ENCODE assay signal across 10 cellular contexts in the genomic region with DNA sequence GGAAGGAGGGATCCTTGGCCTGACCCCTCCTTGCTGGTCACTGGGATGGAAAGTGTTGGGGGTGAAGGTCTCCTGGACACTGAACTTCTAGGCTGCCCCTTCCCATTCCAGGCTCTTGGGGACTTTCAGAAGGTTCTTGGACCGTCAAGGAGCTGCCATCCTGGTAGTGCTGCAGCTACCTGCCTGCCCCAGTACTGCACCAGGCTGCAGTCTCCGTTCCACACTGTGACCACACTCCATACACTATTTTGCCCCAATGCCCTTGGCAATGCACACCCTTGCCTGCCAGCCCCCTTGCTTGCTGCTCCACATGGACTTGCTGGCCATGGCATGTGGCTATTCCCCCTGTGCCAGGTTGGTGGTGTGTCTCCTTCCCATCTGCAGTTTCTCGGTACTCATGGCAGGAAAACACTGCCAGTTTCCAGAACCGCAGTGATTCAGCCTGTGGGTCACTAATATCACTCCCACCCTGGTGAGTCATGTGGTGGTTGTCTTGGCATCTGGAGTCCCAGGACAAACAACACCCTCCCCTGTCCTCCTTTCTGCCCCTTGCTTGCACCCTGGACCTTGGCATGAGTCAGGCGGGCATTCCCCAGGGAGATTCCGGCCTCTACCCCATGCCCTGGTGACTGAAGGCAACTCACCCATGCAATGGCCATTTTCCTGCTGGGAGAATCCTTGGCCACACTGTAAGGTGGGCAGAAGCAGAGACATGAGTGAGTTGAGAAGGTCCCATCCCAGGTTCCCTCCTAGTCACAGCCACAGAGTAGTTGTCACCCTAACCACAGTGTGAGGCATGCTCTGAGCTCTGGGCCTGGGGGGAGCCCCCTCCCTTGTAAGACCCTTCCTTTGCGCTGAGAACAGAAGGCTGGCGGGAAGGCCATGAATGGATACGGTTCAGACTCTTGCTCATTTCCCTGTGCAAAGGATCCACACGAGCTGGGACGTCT. TPM values are rescaled to one million over a fixed set of nuclear protein-coding genes. Genes with fewer than 3 reads are reported as not detected.
DNase-seq lines count a peak whose midpoint lies in the region; ATAC-seq and TF ChIP-seq lines count a peak whose summit lies in the region.
"Had no signal": no experiment of that assay in that cellular context is flagged by ENCODE, and none has a peak within 500 bp of the region (broad histone marks: within the 10 kb centered on the region; RNA-seq: fewer than 3 reads in every experiment).

No MANE protein-coding gene starts in this region.

- TF ChIP-seq CTCF in MCF 10A (IDR thresholded peaks at IDR 0.05; ENCODE audit: unreplicated experiment): no peak
- no peak for TF ChIP-seq CTCF in sigmoid colon (IDR thresholded peaks at IDR 0.05)

- TF ChIP-seq EP300 in sigmoid colon (IDR thresholded peaks at IDR 0.05): no peak

- POLR2A ChIA-PET in MCF 10A (lab: Yijun Ruan, JAX): interaction anchor here (0.8 kb wide), 1 partner anchor 20 kb away, joined by 3 read pairs; no protein-coding TSS in a partner anchor

- H3K27ac ChIP-seq in sigmoid colon: no peak overlapping the region
- H3K27ac ChIP-seq: thyroid gland had no signal

- TF ChIP-seq POLR2A in sigmoid colon (IDR thresholded peaks at IDR 0.05): no peak

- in situ Hi-C loops in KBM-7 (cut with MboI; ENCODE audit: low pct_unique_long_range_greater_than_20kb, low sequenced_read_pairs): no loop called here

- CTCF ChIA-PET in MCF 10A (lab: Yijun Ruan, JAX): interaction anchor here (1.0 to 3.5 kb wide), 2 partner anchors 13 to 39 kb away, joined by 4 to 34 read pairs; no protein-coding TSS in a partner anchor

- no peaks in the 10 kb centered on the region for H3K9me3 Mint-ChIP-seq in MCF 10A (ENCODE audit: unreplicated experiment)

- peaks cover 14% of the 10 kb centered on the region for H3K4me1 Mint-ChIP-seq in MCF 10A (ENCODE audit: insufficient read depth, unreplicated experiment)

- H3K9me3 ChIP-seq in mucosa of stomach (ENCODE audit: control insufficient read depth, low read length) (no peaks in the 10 kb centered on the region), sigmoid colon (no peaks in the 10 kb centered on the region)
- H3K9me3 ChIP-seq: thyroid gland had no signal

- H3K4me1 ChIP-seq in mucosa of stomach (ENCODE audit: control insufficient read depth, insufficient read depth, low read length): peaks cover 51% of the 10 kb centered on the region
- H3K4me1 ChIP-seq in sigmoid colon: no peaks in the 10 kb centered on the region
- H3K4me1 ChIP-seq: thyroid gland had no signal

- 83 to 87% methylated on average over 11 of the region's 11 CpGs for WGBS in sigmoid colon, 2 donors

- H3K27me3 Mint-ChIP-seq in MCF 10A (ENCODE audit: insufficient read depth, unreplicated experiment): no peaks in the 10 kb centered on the region

- H3K4me3 ChIP-seq in mucosa of stomach (ENCODE audit: low read length) (no peak overlapping the region), sigmoid colon (no peak overlapping the region)
- H3K4me3 ChIP-seq: thyroid gland had no signal

- peak overlapping the region; percentile 8 for H3K4me3 Mint-ChIP-seq in MCF 10A (ENCODE audit: unreplicated experiment)

- intact Hi-C loops in MCF 10A (cut with micrococcal nuclease): no loop called here
- intact Hi-C loops in sigmoid colon (cut with DNase I): no loop called here

- no TSS peak for BruUV-seq in MCF 10A (replicated peaks; lab: Mats Ljungman, UMichigan)

- H3K36me3 Mint-ChIP-seq in MCF 10A (ENCODE audit: insufficient read depth, unreplicated experiment): no peaks in the 10 kb centered on the region

- H3K27me3 ChIP-seq in mucosa of stomach (ENCODE audit: control insufficient read depth, insufficient read depth, low read length) (no peaks in the 10 kb centered on the region), sigmoid colon (peaks cover 0 to 5% (median 0%) of the 10 kb centered on the region in 3 donors)
- H3K27me3 ChIP-seq: thyroid gland had no signal

- DNase-seq in AG20443 (ENCODE audit: low spot score) (peak; percentile 75), HS-5 (ENCODE audit: low read depth) (peak; percentile 84), MCF 10A (ENCODE audit: unreplicated experiment) (peak; percentile 98), KBM-7 (no peak), sigmoid colon (no peak)
- DNase-seq: GDM1, thyroid gland had no signal

- peak overlapping the region; percentile 52 for H3K9ac ChIP-seq in mucosa of stomach (ENCODE audit: low read length)

- ATAC-seq in GM21723 (IDR thresholded peaks at IDR 0.05; ENCODE audit: unreplicated experiment) (no peak), GM18909 (IDR thresholded peaks at IDR 0.05; ENCODE audit: poor library complexity, unreplicated experiment) (no peak)

- no peaks in the 10 kb centered on the region for H3K36me3 ChIP-seq in mucosa of stomach (ENCODE audit: control insufficient read depth, insufficient read depth, low read length)
- H3K36me3 ChIP-seq in sigmoid colon: no peaks in the 10 kb centered on the region
- H3K36me3 ChIP-seq: thyroid gland had no signal

- peak overlapping the region; percentile 62 for H3K27ac Mint-ChIP-seq in MCF 10A (ENCODE audit: low read depth, unreplicated experiment)

RNA-seq across cellular contexts. Expression of gene GOLGA7B, which starts 32.8 kb away (rescaled TPM):
- total RNA-seq in MCF 10A (2022) (0.05 TPM in 1 of 2 replicates, not detected in the other), sigmoid colon (under 1 TPM; 0.16 to 0.71 (median 0.41) TPM)
- 1 to 10 TPM; 1.0 to 1.4 (median 1.2) TPM for polyA plus RNA-seq in sigmoid colon

Comparison
In these comparisons a context has a peak if more than half of its experiments do, and no peak if none do; other contexts are left out.
1. DNase-seq: peak in AG20443 (single experiment), HS-5 (single experiment) and MCF 10A (single experiment); none in KBM-7 (single experiment) and sigmoid colon (single experiment).